Comparison of ENCODE assay signal across 1 cellular context in the genomic region with DNA sequence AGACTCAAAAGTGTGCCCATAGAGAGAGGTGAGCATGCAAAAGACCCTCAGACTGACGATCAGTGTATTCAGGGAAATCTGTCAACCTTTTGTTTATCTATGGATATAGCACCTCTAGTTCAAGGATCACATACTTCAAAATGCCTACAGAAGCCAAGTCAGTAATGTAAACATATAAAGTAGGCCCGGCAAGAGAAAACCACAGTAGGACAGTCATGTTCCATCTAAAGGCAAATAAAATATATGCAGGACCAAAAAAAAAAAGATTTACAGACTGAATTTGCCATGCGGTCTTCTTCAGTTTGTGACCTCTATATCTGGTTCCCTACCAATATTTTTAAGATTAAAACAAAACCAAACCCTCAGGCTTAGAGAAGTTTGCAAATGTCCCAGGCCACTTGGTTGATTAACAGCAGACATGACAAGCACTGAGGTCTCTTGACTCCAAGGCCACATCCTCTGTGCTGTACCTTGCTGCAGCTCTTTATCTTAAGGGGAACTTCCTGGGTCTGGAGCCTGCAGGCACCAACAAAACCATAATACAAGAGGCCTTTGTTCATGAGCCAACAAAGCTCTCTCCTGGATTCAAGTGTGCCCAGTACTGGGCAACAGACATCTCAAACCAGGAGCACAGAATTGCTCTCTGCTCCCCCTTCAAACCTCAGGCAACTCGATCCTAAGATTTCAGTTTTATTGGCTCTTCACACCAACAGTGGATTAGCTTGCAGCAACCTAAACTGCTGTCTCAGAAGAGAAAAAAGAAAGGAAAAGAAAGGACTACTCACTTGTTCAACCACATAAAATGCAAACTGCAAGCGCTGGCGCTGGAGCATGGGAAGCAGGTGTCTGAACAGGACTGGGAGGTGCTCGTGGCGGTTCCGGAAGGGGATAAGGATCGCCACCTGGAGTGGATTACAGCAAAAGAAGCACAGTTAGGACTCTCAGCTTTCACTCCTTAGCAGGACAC.
TF ChIP-seq lines count a peak whose summit lies in the region.

No MANE protein-coding gene starts in this region.

TF ChIP-seq in HepG2, 621 proteins besides CTCF, POLR2A, EP300 and RAD21 (continued from another document and continues in another):
- TF ChIP-seq ZNF747 (CRISPR knock-in tag; IDR thresholded peaks at IDR 0.05; ENCODE audit: borderline replicate concordance) = no peak
- no peak; the same call in 1 of the 2 replicates for TF ChIP-seq ZFP90 (CRISPR knock-in tag; IDR thresholded peaks at IDR 0.05; ENCODE audit: borderline replicate concordance)
- TF ChIP-seq ZNF768 (CRISPR knock-in tag; IDR thresholded peaks at IDR 0.05) = 0 out of 2 replicates have a peak, but pooled peaks have one; percentile 31
- TF ChIP-seq CREM (IDR thresholded peaks at IDR 0.05) = peak; percentile 48
- TF ChIP-seq CREM (CRISPR knock-in tag; IDR thresholded peaks at IDR 0.05) = no peak
- peak; percentile 16 for TF ChIP-seq ZEB1 (IDR thresholded peaks at IDR 0.05; ENCODE audit: insufficient replicate concordance, low read depth)
- 0 out of 2 replicates have a peak, but pooled peaks have one; percentile 43 for TF ChIP-seq TOPORS (CRISPR knock-in tag; IDR thresholded peaks at IDR 0.05)
- TF ChIP-seq, protein P1, sequence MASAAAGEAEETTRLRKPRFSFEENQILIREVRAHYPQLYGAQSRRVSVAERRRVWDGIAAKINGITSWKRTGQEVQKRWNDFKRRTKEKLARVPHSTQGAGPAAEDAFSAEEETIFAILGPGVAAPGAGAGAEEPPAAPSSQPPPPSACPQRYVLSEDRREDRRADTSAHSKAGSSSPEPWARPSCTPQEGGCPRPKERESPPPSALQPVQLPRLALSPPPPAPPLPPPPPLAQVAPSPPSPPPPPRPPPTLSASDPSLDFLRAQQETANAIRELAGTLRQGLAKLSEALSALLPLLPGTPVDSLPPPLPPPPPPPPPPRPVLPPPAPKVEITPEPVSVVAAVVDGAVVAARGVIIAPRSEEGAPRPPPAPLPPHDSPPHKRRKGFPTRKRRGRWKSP (CRISPR knock-in tag; IDR thresholded peaks at IDR 0.05) = no peak
- peak; percentile 13; the same call in 1 of the 2 replicates for TF ChIP-seq KAT8 (CRISPR knock-in tag; IDR thresholded peaks at IDR 0.05)
- peak; percentile 64 for TF ChIP-seq PHF21A (CRISPR knock-in tag; IDR thresholded peaks at IDR 0.05)
- TF ChIP-seq IRX3 (CRISPR knock-in tag; IDR thresholded peaks at IDR 0.05; ENCODE audit: borderline replicate concordance, low read depth) = no peak
- peak; percentile 49; the same call in 1 of the 2 replicates for TF ChIP-seq POLR2G (IDR thresholded peaks at IDR 0.05; ENCODE audit: low read depth, low read length)
- peak; percentile 87 for TF ChIP-seq ZNF317 (CRISPR knock-in tag; IDR thresholded peaks at IDR 0.05)
- TF ChIP-seq PPARG (CRISPR knock-in tag; conservative IDR thresholded peaks at IDR 0.05) = 0 out of 2 replicates have a peak, but pooled peaks have one; percentile 12
- TF ChIP-seq, protein P2, sequence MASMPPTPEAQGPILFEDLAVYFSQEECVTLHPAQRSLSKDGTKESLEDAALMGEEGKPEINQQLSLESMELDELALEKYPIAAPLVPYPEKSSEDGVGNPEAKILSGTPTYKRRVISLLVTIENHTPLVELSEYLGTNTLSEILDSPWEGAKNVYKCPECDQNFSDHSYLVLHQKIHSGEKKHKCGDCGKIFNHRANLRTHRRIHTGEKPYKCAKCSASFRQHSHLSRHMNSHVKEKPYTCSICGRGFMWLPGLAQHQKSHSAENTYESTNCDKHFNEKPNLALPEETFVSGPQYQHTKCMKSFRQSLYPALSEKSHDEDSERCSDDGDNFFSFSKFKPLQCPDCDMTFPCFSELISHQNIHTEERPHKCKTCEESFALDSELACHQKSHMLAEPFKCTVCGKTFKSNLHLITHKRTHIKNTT (CRISPR knock-in tag; IDR thresholded peaks at IDR 0.05) = no peak
- TF ChIP-seq ZNF335 (CRISPR knock-in tag; IDR thresholded peaks at IDR 0.05) = peak; percentile 4; the same call in 1 of the 2 replicates
- TF ChIP-seq, protein P3, sequence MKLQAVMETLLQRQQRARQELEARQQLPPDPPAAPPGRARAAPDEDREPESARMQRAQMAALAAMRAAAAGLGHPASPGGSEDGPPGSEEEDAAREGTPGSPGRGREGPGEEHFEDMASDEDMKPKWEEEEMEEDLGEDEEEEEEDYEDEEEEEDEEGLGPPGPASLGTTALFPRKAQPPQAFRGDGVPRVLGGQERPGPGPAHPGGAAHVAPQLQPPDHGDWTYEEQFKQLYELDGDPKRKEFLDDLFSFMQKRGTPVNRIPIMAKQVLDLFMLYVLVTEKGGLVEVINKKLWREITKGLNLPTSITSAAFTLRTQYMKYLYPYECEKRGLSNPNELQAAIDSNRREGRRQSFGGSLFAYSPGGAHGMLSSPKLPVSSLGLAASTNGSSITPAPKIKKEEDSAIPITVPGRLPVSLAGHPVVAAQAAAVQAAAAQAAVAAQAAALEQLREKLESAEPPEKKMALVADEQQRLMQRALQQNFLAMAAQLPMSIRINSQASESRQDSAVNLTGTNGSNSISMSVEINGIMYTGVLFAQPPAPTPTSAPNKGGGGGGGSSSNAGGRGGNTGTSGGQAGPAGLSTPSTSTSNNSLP (IDR thresholded peaks at IDR 0.05; ENCODE audit: low read depth, low read length) = peak; percentile 61; the same call in 1 of the 2 replicates
- TF ChIP-seq RBM22 (optimal IDR thresholded peaks at IDR 0.05; ENCODE audit: low read length) = peak; percentile 72
- 0 out of 2 replicates have a peak, but pooled peaks have one; percentile 3 for TF ChIP-seq ZSCAN21 (CRISPR knock-in tag; IDR thresholded peaks at IDR 0.05; ENCODE audit: borderline replicate concordance)
- peak; percentile 58; the same call in 1 of the 2 replicates for TF ChIP-seq ZNF136 (CRISPR knock-in tag; IDR thresholded peaks at IDR 0.05; ENCODE audit: low read depth)
- TF ChIP-seq SSRP1 (CRISPR knock-in tag; IDR thresholded peaks at IDR 0.05) = 0 out of 2 replicates have a peak, but pooled peaks have one; percentile 19
- TF ChIP-seq, protein P4, sequence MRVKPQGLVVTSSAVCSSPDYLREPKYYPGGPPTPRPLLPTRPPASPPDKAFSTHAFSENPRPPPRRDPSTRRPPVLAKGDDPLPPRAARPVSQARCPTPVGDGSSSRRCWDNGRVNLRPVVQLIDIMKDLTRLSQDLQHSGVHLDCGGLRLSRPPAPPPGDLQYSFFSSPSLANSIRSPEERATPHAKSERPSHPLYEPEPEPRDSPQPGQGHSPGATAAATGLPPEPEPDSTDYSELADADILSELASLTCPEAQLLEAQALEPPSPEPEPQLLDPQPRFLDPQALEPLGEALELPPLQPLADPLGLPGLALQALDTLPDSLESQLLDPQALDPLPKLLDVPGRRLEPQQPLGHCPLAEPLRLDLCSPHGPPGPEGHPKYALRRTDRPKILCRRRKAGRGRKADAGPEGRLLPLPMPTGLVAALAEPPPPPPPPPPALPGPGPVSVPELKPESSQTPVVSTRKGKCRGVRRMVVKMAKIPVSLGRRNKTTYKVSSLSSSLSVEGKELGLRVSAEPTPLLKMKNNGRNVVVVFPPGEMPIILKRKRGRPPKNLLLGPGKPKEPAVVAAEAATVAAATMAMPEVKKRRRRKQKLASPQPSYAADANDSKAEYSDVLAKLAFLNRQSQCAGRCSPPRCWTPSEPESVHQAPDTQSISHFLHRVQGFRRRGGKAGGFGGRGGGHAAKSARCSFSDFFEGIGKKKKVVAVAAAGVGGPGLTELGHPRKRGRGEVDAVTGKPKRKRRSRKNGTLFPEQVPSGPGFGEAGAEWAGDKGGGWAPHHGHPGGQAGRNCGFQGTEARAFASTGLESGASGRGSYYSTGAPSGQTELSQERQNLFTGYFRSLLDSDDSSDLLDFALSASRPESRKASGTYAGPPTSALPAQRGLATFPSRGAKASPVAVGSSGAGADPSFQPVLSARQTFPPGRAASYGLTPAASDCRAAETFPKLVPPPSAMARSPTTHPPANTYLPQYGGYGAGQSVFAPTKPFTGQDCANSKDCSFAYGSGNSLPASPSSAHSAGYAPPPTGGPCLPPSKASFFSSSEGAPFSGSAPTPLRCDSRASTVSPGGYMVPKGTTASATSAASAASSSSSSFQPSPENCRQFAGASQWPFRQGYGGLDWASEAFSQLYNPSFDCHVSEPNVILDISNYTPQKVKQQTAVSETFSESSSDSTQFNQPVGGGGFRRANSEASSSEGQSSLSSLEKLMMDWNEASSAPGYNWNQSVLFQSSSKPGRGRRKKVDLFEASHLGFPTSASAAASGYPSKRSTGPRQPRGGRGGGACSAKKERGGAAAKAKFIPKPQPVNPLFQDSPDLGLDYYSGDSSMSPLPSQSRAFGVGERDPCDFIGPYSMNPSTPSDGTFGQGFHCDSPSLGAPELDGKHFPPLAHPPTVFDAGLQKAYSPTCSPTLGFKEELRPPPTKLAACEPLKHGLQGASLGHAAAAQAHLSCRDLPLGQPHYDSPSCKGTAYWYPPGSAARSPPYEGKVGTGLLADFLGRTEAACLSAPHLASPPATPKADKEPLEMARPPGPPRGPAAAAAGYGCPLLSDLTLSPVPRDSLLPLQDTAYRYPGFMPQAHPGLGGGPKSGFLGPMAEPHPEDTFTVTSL (CRISPR knock-in tag; IDR thresholded peaks at IDR 0.05; ENCODE audit: borderline replicate concordance) = peak; percentile 62; the same call in 1 of the 2 replicates
- peak; percentile 47; the same call in 1 of the 2 replicates for TF ChIP-seq ZBTB38 (CRISPR knock-in tag; IDR thresholded peaks at IDR 0.05)
- peak; percentile 66; the same call in 1 of the 2 replicates for TF ChIP-seq HNF4A (CRISPR knock-in tag; IDR thresholded peaks at IDR 0.05)
- TF ChIP-seq ZZZ3 (CRISPR knock-in tag; IDR thresholded peaks at IDR 0.05; ENCODE audit: borderline replicate concordance) = no peak
- TF ChIP-seq ISX (CRISPR knock-in tag; conservative IDR thresholded peaks at IDR 0.05) = no peak
- TF ChIP-seq ZMAT3 (CRISPR knock-in tag; conservative IDR thresholded peaks at IDR 0.05) = 0 out of 2 replicates have a peak, but pooled peaks have one; percentile 49
- TF ChIP-seq ZNF615 (CRISPR knock-in tag; IDR thresholded peaks at IDR 0.05; ENCODE audit: borderline replicate concordance) = peak; percentile 26; the same call in 1 of the 2 replicates
- 0 out of 2 replicates have a peak, but pooled peaks have one; percentile 44 for TF ChIP-seq ZFY (CRISPR knock-in tag; IDR thresholded peaks at IDR 0.05)
- no peak for TF ChIP-seq SP4 (CRISPR knock-in tag; IDR thresholded peaks at IDR 0.05)
- TF ChIP-seq ZNF543 (CRISPR knock-in tag; IDR thresholded peaks at IDR 0.05) = 0 out of 2 replicates have a peak, but pooled peaks have one; percentile 31
- TF ChIP-seq U2AF1 (optimal IDR thresholded peaks at IDR 0.05; ENCODE audit: low read depth, low read length) = peak; percentile 57
- TF ChIP-seq CHD4 (IDR thresholded peaks at IDR 0.05; ENCODE audit: borderline replicate concordance, low read length) = peak; percentile 84
- TF ChIP-seq PHF5A (CRISPR knock-in tag; IDR thresholded peaks at IDR 0.05; ENCODE audit: low read depth, unreplicated experiment) = no peak
- no peak for TF ChIP-seq ZNF367 (CRISPR knock-in tag; IDR thresholded peaks at IDR 0.05; ENCODE audit: borderline replicate concordance)
- TF ChIP-seq, protein P5, sequence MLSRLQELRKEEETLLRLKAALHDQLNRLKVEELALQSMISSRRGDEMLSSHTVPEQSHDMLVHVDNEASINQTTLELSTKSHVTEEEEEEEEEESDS (CRISPR knock-in tag; IDR thresholded peaks at IDR 0.05; ENCODE audit: borderline replicate concordance) = no peak
- no peak for TF ChIP-seq ZNF343 (CRISPR knock-in tag; IDR thresholded peaks at IDR 0.05)
- no peak; the same call in 1 of the 2 replicates for TF ChIP-seq SNAPC2 (CRISPR knock-in tag; IDR thresholded peaks at IDR 0.05)
- TF ChIP-seq ELF3 (CRISPR knock-in tag; IDR thresholded peaks at IDR 0.05) = peak; percentile 68
- no peak for TF ChIP-seq ZNF644 (CRISPR knock-in tag; IDR thresholded peaks at IDR 0.05; ENCODE audit: low read depth)
- peak; percentile 56; the same call in 1 of the 2 replicates for TF ChIP-seq SMYD3 (CRISPR knock-in tag; IDR thresholded peaks at IDR 0.05)
- TF ChIP-seq, protein P6, sequence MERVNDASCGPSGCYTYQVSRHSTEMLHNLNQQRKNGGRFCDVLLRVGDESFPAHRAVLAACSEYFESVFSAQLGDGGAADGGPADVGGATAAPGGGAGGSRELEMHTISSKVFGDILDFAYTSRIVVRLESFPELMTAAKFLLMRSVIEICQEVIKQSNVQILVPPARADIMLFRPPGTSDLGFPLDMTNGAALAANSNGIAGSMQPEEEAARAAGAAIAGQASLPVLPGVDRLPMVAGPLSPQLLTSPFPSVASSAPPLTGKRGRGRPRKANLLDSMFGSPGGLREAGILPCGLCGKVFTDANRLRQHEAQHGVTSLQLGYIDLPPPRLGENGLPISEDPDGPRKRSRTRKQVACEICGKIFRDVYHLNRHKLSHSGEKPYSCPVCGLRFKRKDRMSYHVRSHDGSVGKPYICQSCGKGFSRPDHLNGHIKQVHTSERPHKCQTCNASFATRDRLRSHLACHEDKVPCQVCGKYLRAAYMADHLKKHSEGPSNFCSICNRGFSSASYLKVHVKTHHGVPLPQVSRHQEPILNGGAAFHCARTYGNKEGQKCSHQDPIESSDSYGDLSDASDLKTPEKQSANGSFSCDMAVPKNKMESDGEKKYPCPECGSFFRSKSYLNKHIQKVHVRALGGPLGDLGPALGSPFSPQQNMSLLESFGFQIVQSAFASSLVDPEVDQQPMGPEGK (CRISPR knock-in tag; IDR thresholded peaks at IDR 0.05) = 0 out of 2 replicates have a peak, but pooled peaks have one; percentile 23
- no peak for TF ChIP-seq ZNF570 (CRISPR knock-in tag; IDR thresholded peaks at IDR 0.05; ENCODE audit: borderline replicate concordance)
- TF ChIP-seq, protein P7, sequence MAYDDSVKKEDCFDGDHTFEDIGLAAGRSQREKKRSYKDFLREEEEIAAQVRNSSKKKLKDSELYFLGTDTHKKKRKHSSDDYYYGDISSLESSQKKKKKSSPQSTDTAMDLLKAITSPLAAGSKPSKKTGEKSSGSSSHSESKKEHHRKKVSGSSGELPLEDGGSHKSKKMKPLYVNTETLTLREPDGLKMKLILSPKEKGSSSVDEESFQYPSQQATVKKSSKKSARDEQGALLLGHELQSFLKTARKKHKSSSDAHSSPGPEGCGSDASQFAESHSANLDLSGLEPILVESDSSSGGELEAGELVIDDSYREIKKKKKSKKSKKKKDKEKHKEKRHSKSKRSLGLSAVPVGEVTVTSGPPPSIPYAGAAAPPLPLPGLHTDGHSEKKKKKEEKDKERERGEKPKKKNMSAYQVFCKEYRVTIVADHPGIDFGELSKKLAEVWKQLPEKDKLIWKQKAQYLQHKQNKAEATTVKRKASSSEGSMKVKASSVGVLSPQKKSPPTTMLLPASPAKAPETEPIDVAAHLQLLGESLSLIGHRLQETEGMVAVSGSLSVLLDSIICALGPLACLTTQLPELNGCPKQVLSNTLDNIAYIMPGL (CRISPR knock-in tag; IDR thresholded peaks at IDR 0.05; ENCODE audit: borderline replicate concordance in 1 of 2, low read depth in 1 of 2) = peak in 1 of 2 experiments; percentile 53; a peak in 1 of 4 replicates
- TF ChIP-seq, protein P8, sequence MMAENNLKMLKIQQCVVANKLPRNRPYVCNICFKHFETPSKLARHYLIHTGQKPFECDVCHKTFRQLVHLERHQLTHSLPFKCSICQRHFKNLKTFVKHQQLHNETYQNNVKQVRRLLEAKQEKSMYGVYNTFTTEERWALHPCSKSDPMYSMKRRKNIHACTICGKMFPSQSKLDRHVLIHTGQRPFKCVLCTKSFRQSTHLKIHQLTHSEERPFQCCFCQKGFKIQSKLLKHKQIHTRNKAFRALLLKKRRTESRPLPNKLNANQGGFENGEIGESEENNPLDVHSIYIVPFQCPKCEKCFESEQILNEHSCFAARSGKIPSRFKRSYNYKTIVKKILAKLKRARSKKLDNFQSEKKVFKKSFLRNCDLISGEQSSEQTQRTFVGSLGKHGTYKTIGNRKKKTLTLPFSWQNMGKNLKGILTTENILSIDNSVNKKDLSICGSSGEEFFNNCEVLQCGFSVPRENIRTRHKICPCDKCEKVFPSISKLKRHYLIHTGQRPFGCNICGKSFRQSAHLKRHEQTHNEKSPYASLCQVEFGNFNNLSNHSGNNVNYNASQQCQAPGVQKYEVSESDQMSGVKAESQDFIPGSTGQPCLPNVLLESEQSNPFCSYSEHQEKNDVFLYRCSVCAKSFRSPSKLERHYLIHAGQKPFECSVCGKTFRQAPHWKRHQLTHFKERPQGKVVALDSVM (CRISPR knock-in tag; IDR thresholded peaks at IDR 0.05) = peak; percentile 25; the same call in 1 of the 2 replicates
